In genomic region chr3:42179110-42179725, GRCh38 we compare ENCODE assay signal across 8 cellular contexts.
A peak's percentile ranks its signal among the peaks of the same experiment; 100 is the strongest.
DNase-seq lines count a peak whose midpoint lies in the region; ATAC-seq, FAIRE-seq and TF ChIP-seq lines count a peak whose summit lies in the region.

No MANE protein-coding gene starts in this region.

- ATAC-seq in pancreas (peak; percentile 56 to 81 (median 74)), GM21447 (IDR thresholded peaks at IDR 0.05; ENCODE audit: unreplicated experiment) (no peak), GM21786 (IDR thresholded peaks at IDR 0.05; ENCODE audit: unreplicated experiment) (no peak)
- no peak for ATAC-seq in naive thymus-derived CD8-positive, alpha-beta T cell

- peaks cover 6% of the 10 kb centered on the region for H3K36me3 Mint-ChIP-seq in activated CD4-positive, alpha-beta memory T cell treated with anti-CD3 and anti-CD28 coated beads for 36 hours
- no peaks in the 10 kb centered on the region for H3K36me3 Mint-ChIP-seq in activated CD4-positive, alpha-beta memory T cell treated with anti-CD3 and anti-CD28 coated beads, Interleukin-2, amount 10 ng/mL, durations not matched to agents 7 days and 5 days (ENCODE audit: low read depth)
- peaks cover 3 to 26% (median 5%) of the 10 kb centered on the region in 3 donors for H3K36me3 Mint-ChIP-seq in naive thymus-derived CD8-positive, alpha-beta T cell

- no peaks in the 10 kb centered on the region for H3K36me3 ChIP-seq in pancreas

- H3K4me3 Mint-ChIP-seq in activated CD4-positive, alpha-beta memory T cell treated with anti-CD3 and anti-CD28 coated beads for 36 hours: no peak overlapping the region
- no peak overlapping the region for H3K4me3 Mint-ChIP-seq in activated CD4-positive, alpha-beta memory T cell treated with anti-CD3 and anti-CD28 coated beads, Interleukin-2, amount 10 ng/mL, durations not matched to agents 7 days and 5 days
- H3K4me3 Mint-ChIP-seq in naive thymus-derived CD8-positive, alpha-beta T cell: no peak overlapping the region

- H3K4me3 ChIP-seq in fibroblast of villous mesenchyme (ENCODE audit: low read depth, low read length) (no peak overlapping the region), pancreas (no peak overlapping the region)

- H3K27me3 Mint-ChIP-seq in activated CD4-positive, alpha-beta memory T cell treated with anti-CD3 and anti-CD28 coated beads for 36 hours: no peaks in the 10 kb centered on the region
- H3K27me3 Mint-ChIP-seq in activated CD4-positive, alpha-beta memory T cell treated with anti-CD3 and anti-CD28 coated beads, Interleukin-2, amount 10 ng/mL, durations not matched to agents 7 days and 5 days: no peaks in the 10 kb centered on the region
- H3K27me3 Mint-ChIP-seq in naive thymus-derived CD8-positive, alpha-beta T cell: no peaks in the 10 kb centered on the region

- FAIRE-seq in pancreas (lab: Jason Lieb, UNC): no peak

- 33 to 38% methylated on average over 7 of the region's 7 CpGs for WGBS in pancreas, 2 donors

- peaks cover 9% of the 10 kb centered on the region for H3K4me1 Mint-ChIP-seq in activated CD4-positive, alpha-beta memory T cell treated with anti-CD3 and anti-CD28 coated beads for 36 hours (ENCODE audit: low read depth)
- H3K4me1 Mint-ChIP-seq in activated CD4-positive, alpha-beta memory T cell treated with anti-CD3 and anti-CD28 coated beads, Interleukin-2, amount 10 ng/mL, durations not matched to agents 7 days and 5 days: peaks cover 4% of the 10 kb centered on the region
- peaks cover 0 to 19% (median 5%) of the 10 kb centered on the region in 4 donors for H3K4me1 Mint-ChIP-seq in naive thymus-derived CD8-positive, alpha-beta T cell

- H3K27me3 ChIP-seq in pancreas: no peaks in the 10 kb centered on the region

- DNase-seq in activated CD4-positive, alpha-beta memory T cell treated with anti-CD3 and anti-CD28 coated beads for 36 hours: peak; percentile 41
- DNase-seq in activated CD4-positive, alpha-beta memory T cell treated with anti-CD3 and anti-CD28 coated beads, Interleukin-2, amount 10 ng/mL, durations not matched to agents 7 days and 5 days: no peak
- DNase-seq in SW 1271 (lab: John Stamatoyannopoulos, UW) (peak; percentile 36 to 81), fibroblast of villous mesenchyme (ENCODE audit: low read depth) (peak; percentile 85), pancreas (no peak)
- DNase-seq in naive thymus-derived CD8-positive, alpha-beta T cell: no peak

- H3K4me1 ChIP-seq in pancreas: peaks cover 4 to 12% (median 5%) of the 10 kb centered on the region in 3 donors

- intact Hi-C loops in activated CD4-positive, alpha-beta memory T cell treated with anti-CD3 and anti-CD28 coated beads for 36 hours (cut with micrococcal nuclease): no loop called here
- intact Hi-C loops in pancreas (cut with DNase I): no loop called here

- POLR2A ChIA-PET in activated CD4-positive, alpha-beta memory T cell treated with anti-CD3 and anti-CD28 coated beads for 36 hours (lab: Charles Lee): no interaction called here
- POLR2A ChIA-PET in activated CD4-positive, alpha-beta memory T cell treated with anti-CD3 and anti-CD28 coated beads, Interleukin-2, amount 10 ng/mL, durations not matched to agents 7 days and 5 days (lab: Charles Lee): no interaction called here
- POLR2A ChIA-PET in naive thymus-derived CD8-positive, alpha-beta T cell (lab: Charles Lee): no interaction called here

- TF ChIP-seq CTCF in fibroblast of villous mesenchyme (IDR thresholded peaks at IDR 0.05; ENCODE audit: insufficient read depth, low read depth, low read length) (no peak), pancreas (IDR thresholded peaks at IDR 0.05) (no peak)

- peak overlapping the region; percentile 4 to 74 (median 26) for H3K27ac ChIP-seq in pancreas

- H3K27ac Mint-ChIP-seq in activated CD4-positive, alpha-beta memory T cell treated with anti-CD3 and anti-CD28 coated beads for 36 hours: no peak overlapping the region
- H3K27ac Mint-ChIP-seq in activated CD4-positive, alpha-beta memory T cell treated with anti-CD3 and anti-CD28 coated beads, Interleukin-2, amount 10 ng/mL, durations not matched to agents 7 days and 5 days: no peak overlapping the region
- H3K27ac Mint-ChIP-seq in naive thymus-derived CD8-positive, alpha-beta T cell: peak overlapping the region in 3 of 10 donors; percentile 8 to 57 (median 46)

- CTCF ChIA-PET in activated CD4-positive, alpha-beta memory T cell treated with anti-CD3 and anti-CD28 coated beads for 36 hours (lab: Charles Lee): interaction anchor here (0.7 to 7.2 kb wide), 2 partner anchors 12 to 237 kb away, joined by 3 to 44 read pairs; no protein-coding TSS in a partner anchor
- CTCF ChIA-PET in activated CD4-positive, alpha-beta memory T cell treated with anti-CD3 and anti-CD28 coated beads, Interleukin-2, amount 10 ng/mL, durations not matched to agents 7 days and 5 days (lab: Charles Lee): interaction anchor here (2.3 kb wide), 1 partner anchor 12 kb away, joined by 10 read pairs; no protein-coding TSS in a partner anchor

- no peaks in the 10 kb centered on the region for H3K9me3 ChIP-seq in pancreas

- H3K9me3 Mint-ChIP-seq in activated CD4-positive, alpha-beta memory T cell treated with anti-CD3 and anti-CD28 coated beads for 36 hours: no peaks in the 10 kb centered on the region
- no peaks in the 10 kb centered on the region for H3K9me3 Mint-ChIP-seq in activated CD4-positive, alpha-beta memory T cell treated with anti-CD3 and anti-CD28 coated beads, Interleukin-2, amount 10 ng/mL, durations not matched to agents 7 days and 5 days
- no peaks in the 10 kb centered on the region for H3K9me3 Mint-ChIP-seq in naive thymus-derived CD8-positive, alpha-beta T cell

Comparison
In these comparisons a context has a peak if more than half of its experiments do, and no peak if none do; other contexts are left out.
1. DNase-seq: peak in activated CD4-positive, alpha-beta memory T cell treated with anti-CD3 and anti-CD28 coated beads for 36 hours (single experiment), SW 1271 (2 of 2) and fibroblast of villous mesenchyme (single experiment); none in activated CD4-positive, alpha-beta memory T cell treated with anti-CD3 and anti-CD28 coated beads, Interleukin-2, amount 10 ng/mL, durations not matched to agents 7 days and 5 days (single experiment), pancreas (0 of 6) and naive thymus-derived CD8-positive, alpha-beta T cell (0 of 10).
2. ATAC-seq: peak in pancreas (4 of 4); none in GM21447 (single experiment), GM21786 (single experiment) and naive thymus-derived CD8-positive, alpha-beta T cell (0 of 2).